Comparison of ENCODE assay signal across 8 cellular contexts in the genomic region with DNA sequence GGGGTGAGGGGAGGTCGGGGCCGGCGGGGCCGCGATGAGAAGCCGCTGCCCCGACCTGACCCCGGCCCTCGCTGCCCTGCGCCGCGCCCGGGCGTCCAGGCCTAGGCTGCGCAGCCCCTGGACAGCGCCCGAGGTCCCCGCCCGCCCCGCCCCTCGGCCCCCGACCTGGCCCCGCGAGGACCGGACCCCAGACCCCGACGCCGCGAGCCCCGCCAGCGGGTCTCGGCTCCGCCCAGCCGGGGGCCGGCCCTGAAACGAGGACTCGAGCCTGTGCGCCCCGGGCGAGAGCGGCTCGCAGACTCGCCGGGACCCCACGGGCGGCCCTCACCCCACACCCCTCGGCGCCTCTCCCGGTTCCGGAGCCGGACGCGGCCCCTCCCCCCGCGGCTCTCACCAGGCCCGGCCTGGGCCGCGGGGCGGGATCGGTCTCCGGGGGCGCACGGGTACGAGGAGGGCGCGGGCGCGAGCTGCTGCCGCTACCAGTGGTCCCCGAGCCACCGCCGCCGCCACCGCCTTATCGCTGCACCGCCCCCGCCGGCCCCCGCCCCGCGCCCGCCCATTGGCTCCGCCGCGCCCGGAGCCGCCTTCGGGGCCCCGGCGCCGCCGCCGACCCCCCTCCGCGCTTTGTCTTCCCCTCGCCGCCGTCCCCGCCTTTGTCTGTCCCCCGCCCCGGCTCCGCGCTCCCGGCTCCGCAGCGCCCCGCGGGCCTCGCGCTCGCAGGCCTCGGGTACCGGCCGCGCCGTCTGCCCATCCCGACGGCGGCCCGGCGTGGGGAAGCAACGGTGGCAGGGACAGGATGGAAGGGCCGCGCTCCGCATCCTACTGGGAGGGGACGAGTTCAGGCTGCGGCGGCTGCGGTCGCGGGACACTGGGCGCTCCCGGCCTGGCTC. TPM values are rescaled to one million over a fixed set of nuclear protein-coding genes. Genes with fewer than 3 reads are reported as not detected.
A peak's percentile ranks its signal among the peaks of the same experiment; 100 is the strongest.
DNase-seq lines count a peak whose midpoint lies in the region; ATAC-seq and TF ChIP-seq lines count a peak whose summit lies in the region.

A gene (minus strand): TSS at position 488 of the 890 bp plus-strand sequence. CDS start 827 bp downstream, outside the sequence.

- H3K27ac ChIP-seq in body of pancreas: peak within 1 kb of the TSS in 3 of 4 donors; percentile 53 to 70 (median 59)

- H3K4me3 ChIP-seq in MG63 (peak within 1 kb of the TSS; percentile 45), body of pancreas (peak within 1 kb of the TSS; percentile 16 to 30)

- ATAC-seq in GM21381 (IDR thresholded peaks at IDR 0.05; ENCODE audit: unreplicated experiment) (peak; percentile 15), body of pancreas (peak; percentile 34)

- DNase-seq in CD14-positive monocyte (ENCODE audit: low spot score) (no peak), MG63 (peak; percentile 61), UCSD-AML1 (lab: John Stamatoyannopoulos, UW; ENCODE audit: unreplicated experiment) (peak; percentile 85), body of pancreas (peak; percentile 40 to 63 (median 49)), iris pigment epithelial cell (ENCODE audit: low read depth) (peak; percentile 29), SKM-1 (lab: John Stamatoyannopoulos, UW; ENCODE audit: unreplicated experiment) (no peak)
- DNase-seq in stimulated activated CD4-positive, alpha-beta T cell treated with anti-CD3 and anti-CD28 coated beads, Interleukin-15, amount 100 ng/mL, for 48 hours (ENCODE audit: low read depth in 2 of 2): peak; percentile 51 to 74

- peak within 1 kb of the TSS; percentile 95 to 97 for H3K4me3 Mint-ChIP-seq in CD14-positive monocyte

- H3K4me1 ChIP-seq in body of pancreas: peaks cover 33% of the 10 kb centered on the region

- peaks cover 64% of the 10 kb centered on the region for H3K4me1 Mint-ChIP-seq in CD14-positive monocyte

- 1% methylated on average over 51 of the region's 133 CpGs; no CpG with 5 or more reads in 1 of the 2 donors for whole genome bisulfite sequencing in body of pancreas, 2 donors

- H3K36me3 ChIP-seq in MG63 (0 out of 2 replicates have a peak, but pooled peaks cover 7% of the 10 kb centered on the region), body of pancreas (replicated peaks in 1 of 2; ENCODE audit: insufficient read depth in 1 of 2, low read depth in 2 of 2) (peaks cover 0 to 1% of the 10 kb centered on the region in 2 donors)

- intact Hi-C loops in CD14-positive monocyte (cut with micrococcal nuclease) (loop anchor here (5.0 to 10.0 kb wide), 8 partner anchors 42 to 145 kb away; a partner anchor contains a TSS), body of pancreas (cut with DNase I) (no loop called here)

- peaks cover 0 to 3% (median 0%) of the 10 kb centered on the region in 3 donors for H3K27me3 Mint-ChIP-seq in CD14-positive monocyte (ENCODE audit: low read depth in 3 of 3)

- H3K9me3 Mint-ChIP-seq in CD14-positive monocyte: peaks cover 0 to 2% (median 0%) of the 10 kb centered on the region in 7 donors

- TF ChIP-seq CTCF in CD14-positive monocyte (IDR thresholded peaks at IDR 0.05) (no peak), body of pancreas (IDR thresholded peaks at IDR 0.05) (no peak)

- TF ChIP-seq POLR2A in body of pancreas (IDR thresholded peaks at IDR 0.05): no peak

- peaks cover 43 to 54% of the 10 kb centered on the region in 2 donors for H3K36me3 Mint-ChIP-seq in CD14-positive monocyte

- peak within 1 kb of the TSS; percentile 97 to 99 (median 98) for H3K27ac Mint-ChIP-seq in CD14-positive monocyte

- H3K27me3 ChIP-seq in MG63: no peaks in the 10 kb centered on the region
- H3K27me3 ChIP-seq in body of pancreas: no peaks in the 10 kb centered on the region

- H3K9me3 ChIP-seq in MG63: no peaks in the 10 kb centered on the region
- H3K9me3 ChIP-seq in body of pancreas: no peaks in the 10 kb centered on the region

RNA-seq across cellular contexts. Expression of the gene that starts here (rescaled TPM):
- 100 to 1,000 TPM; 315 to 334 TPM for polyA plus RNA-seq in CD14-positive monocyte
- 0.64 and 3.3 TPM in 2 replicates for total RNA-seq in MG63 (2014; rRNA removed; shearing (Covaris generic); ENCODE audit: low replicate concordance)
- total RNA-seq in body of pancreas: 1 to 10 TPM; 4.9 to 9.6 TPM

Comparison
In these comparisons a context has a peak if more than half of its experiments do, and no peak if none do; other contexts are left out.
1. DNase-seq: peak in MG63 (single experiment), UCSD-AML1 (single experiment), body of pancreas (4 of 4), iris pigment epithelial cell (single experiment) and stimulated activated CD4-positive, alpha-beta T cell treated with anti-CD3 and anti-CD28 coated beads, Interleukin-15, amount 100 ng/mL, for 48 hours (2 of 2); none in CD14-positive monocyte (single experiment) and SKM-1 (single experiment).